ENCODE assay signal across 8 cellular contexts in the genomic region with DNA sequence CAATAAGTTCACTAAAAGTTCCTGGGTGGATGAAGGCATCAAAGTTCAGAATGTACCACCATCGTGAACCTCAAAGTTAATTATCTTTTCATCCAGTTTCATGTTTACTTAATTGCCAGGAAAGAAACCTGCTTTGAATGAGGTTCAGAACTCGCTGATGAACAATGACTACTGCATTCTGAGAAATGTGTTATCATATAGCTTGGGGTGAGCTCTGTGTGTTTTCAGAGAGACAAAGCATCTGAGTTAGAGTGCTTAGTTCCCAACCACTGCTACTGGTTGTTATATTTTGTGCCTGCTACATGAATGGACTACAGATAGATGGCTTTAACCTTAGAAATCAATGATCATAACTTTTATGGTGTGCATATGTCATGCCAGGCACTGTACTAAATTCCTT.
"Had no signal": no experiment of that assay in that cellular context is flagged by ENCODE, and none has a peak within 500 bp of the region (broad histone marks: within the 10 kb centered on the region; RNA-seq: fewer than 3 reads in every experiment).

No MANE protein-coding gene starts in this region.

- H3K4me1 Mint-ChIP-seq: GM23338, H9 had no signal

- DNase-seq: GM23248, GOT3, H7, H9, HCEC 1CT, HFFc6 had no signal

- H3K4me3 Mint-ChIP-seq: GM23338, H9, HFFc6 had no signal

- H3K27ac Mint-ChIP-seq: GM23338, H9, HFFc6 had no signal

- H3K9me3 Mint-ChIP-seq: GM23338, H9 had no signal

- ATAC-seq: GM23338, HCT116 had no signal
